2 cellular contexts compared by ENCODE assay signal in the genomic region with DNA sequence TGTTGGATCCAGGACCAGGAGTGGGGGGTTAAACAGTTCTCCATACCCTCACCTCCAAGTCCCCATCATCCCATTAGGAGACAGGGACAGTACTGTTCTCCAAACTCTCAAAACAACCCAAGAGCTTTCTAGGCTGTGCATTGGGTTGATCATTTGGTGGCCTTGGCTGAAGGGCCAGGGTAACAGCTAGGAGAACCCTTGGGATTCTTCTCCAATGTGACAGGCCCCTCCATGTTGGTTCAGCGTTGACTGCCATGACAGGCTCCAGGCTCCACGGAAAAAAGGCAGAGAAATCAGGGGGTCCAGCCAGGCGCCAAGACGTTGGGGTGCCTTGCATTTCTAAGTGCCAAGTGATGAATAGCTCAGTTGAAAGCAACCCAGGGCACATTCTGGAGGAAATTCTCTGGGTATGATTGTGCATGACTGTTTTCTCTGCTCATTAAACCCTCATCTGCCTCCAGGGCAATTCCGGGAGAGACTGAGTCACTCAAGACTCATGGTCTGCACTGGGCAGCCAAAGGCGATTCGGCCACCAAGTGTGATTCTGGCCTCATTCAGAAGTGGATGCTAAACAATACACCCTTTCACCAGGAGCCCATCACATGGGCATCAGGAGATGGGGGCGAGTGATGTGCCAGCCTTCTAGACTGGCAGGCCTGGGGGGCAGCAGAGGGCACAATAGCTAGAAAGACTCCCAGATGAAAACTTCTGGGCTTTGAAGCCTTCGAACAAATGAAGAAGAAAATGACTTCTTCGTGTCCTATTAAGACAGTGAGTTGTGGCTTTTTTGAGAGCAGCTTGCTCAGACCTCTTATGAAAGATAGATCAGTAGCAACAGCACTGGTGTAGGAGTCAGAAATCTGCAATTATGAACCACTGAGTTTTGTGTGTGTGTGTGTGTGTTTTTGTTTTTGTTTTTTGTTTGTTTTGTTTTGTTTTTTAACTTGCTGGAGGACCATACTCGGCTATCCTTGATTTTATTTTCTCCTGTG.
TF ChIP-seq lines count a peak whose summit lies in the region.

No MANE protein-coding gene starts in this region.

TF ChIP-seq in liver, 16 proteins besides CTCF, POLR2A, EP300 and RAD21 (continued from another document):
- TF ChIP-seq HNF4G (IDR thresholded peaks at IDR 0.05): no peak
- TF ChIP-seq FOXA1 (IDR thresholded peaks at IDR 0.05): no peak
- TF ChIP-seq EGR1 (IDR thresholded peaks at IDR 0.05; ENCODE audit: low read depth in 2 of 2): no peak
- no peak for TF ChIP-seq SP1 (IDR thresholded peaks at IDR 0.05)
- no peak for TF ChIP-seq YY1 (IDR thresholded peaks at IDR 0.05)
- TF ChIP-seq, protein P1, sequence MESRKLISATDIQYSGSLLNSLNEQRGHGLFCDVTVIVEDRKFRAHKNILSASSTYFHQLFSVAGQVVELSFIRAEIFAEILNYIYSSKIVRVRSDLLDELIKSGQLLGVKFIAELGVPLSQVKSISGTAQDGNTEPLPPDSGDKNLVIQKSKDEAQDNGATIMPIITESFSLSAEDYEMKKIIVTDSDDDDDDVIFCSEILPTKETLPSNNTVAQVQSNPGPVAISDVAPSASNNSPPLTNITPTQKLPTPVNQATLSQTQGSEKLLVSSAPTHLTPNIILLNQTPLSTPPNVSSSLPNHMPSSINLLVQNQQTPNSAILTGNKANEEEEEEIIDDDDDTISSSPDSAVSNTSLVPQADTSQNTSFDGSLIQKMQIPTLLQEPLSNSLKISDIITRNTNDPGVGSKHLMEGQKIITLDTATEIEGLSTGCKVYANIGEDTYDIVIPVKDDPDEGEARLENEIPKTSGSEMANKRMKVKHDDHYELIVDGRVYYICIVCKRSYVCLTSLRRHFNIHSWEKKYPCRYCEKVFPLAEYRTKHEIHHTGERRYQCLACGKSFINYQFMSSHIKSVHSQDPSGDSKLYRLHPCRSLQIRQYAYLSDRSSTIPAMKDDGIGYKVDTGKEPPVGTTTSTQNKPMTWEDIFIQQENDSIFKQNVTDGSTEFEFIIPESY (IDR thresholded peaks at IDR 0.05): no peak
- TF ChIP-seq, protein P2, sequence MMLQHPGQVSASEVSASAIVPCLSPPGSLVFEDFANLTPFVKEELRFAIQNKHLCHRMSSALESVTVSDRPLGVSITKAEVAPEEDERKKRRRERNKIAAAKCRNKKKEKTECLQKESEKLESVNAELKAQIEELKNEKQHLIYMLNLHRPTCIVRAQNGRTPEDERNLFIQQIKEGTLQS (IDR thresholded peaks at IDR 0.05): no peak
- TF ChIP-seq, protein P3, sequence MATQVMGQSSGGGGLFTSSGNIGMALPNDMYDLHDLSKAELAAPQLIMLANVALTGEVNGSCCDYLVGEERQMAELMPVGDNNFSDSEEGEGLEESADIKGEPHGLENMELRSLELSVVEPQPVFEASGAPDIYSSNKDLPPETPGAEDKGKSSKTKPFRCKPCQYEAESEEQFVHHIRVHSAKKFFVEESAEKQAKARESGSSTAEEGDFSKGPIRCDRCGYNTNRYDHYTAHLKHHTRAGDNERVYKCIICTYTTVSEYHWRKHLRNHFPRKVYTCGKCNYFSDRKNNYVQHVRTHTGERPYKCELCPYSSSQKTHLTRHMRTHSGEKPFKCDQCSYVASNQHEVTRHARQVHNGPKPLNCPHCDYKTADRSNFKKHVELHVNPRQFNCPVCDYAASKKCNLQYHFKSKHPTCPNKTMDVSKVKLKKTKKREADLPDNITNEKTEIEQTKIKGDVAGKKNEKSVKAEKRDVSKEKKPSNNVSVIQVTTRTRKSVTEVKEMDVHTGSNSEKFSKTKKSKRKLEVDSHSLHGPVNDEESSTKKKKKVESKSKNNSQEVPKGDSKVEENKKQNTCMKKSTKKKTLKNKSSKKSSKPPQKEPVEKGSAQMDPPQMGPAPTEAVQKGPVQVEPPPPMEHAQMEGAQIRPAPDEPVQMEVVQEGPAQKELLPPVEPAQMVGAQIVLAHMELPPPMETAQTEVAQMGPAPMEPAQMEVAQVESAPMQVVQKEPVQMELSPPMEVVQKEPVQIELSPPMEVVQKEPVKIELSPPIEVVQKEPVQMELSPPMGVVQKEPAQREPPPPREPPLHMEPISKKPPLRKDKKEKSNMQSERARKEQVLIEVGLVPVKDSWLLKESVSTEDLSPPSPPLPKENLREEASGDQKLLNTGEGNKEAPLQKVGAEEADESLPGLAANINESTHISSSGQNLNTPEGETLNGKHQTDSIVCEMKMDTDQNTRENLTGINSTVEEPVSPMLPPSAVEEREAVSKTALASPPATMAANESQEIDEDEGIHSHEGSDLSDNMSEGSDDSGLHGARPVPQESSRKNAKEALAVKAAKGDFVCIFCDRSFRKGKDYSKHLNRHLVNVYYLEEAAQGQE (IDR thresholded peaks at IDR 0.05): no peak

TF ChIP-seq in HepG2, 621 proteins besides CTCF, POLR2A, EP300 and RAD21 (continued from another document):
- TF ChIP-seq, protein P4, sequence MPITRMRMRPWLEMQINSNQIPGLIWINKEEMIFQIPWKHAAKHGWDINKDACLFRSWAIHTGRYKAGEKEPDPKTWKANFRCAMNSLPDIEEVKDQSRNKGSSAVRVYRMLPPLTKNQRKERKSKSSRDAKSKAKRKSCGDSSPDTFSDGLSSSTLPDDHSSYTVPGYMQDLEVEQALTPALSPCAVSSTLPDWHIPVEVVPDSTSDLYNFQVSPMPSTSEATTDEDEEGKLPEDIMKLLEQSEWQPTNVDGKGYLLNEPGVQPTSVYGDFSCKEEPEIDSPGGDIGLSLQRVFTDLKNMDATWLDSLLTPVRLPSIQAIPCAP (CRISPR knock-in tag; IDR thresholded peaks at IDR 0.05; ENCODE audit: low read depth): no peak
- TF ChIP-seq FOXP1 (IDR thresholded peaks at IDR 0.05) (no peak), FOXP1 (CRISPR knock-in tag; IDR thresholded peaks at IDR 0.05) (no peak), ZNF619 (CRISPR knock-in tag; IDR thresholded peaks at IDR 0.05) (no peak), ZKSCAN8 (CRISPR knock-in tag; IDR thresholded peaks at IDR 0.05; ENCODE audit: borderline replicate concordance) (no peak), ZBTB3 (CRISPR knock-in tag; IDR thresholded peaks at IDR 0.05; ENCODE audit: borderline replicate concordance, low read depth) (no peak), BCL6 (CRISPR knock-in tag; IDR thresholded peaks at IDR 0.05) (no peak), HIVEP1 (CRISPR knock-in tag; IDR thresholded peaks at IDR 0.05) (no peak), EHMT2 (IDR thresholded peaks at IDR 0.05; ENCODE audit: borderline replicate concordance, low read depth, low read length) (no peak), DNMT3B (CRISPR knock-in tag; conservative IDR thresholded peaks at IDR 0.05) (no peak), ZNF790 (CRISPR knock-in tag; IDR thresholded peaks at IDR 0.05; ENCODE audit: borderline replicate concordance) (no peak), KDM6A (CRISPR knock-in tag; IDR thresholded peaks at IDR 0.05; ENCODE audit: low read depth) (no peak)
- TF ChIP-seq, protein P5, sequence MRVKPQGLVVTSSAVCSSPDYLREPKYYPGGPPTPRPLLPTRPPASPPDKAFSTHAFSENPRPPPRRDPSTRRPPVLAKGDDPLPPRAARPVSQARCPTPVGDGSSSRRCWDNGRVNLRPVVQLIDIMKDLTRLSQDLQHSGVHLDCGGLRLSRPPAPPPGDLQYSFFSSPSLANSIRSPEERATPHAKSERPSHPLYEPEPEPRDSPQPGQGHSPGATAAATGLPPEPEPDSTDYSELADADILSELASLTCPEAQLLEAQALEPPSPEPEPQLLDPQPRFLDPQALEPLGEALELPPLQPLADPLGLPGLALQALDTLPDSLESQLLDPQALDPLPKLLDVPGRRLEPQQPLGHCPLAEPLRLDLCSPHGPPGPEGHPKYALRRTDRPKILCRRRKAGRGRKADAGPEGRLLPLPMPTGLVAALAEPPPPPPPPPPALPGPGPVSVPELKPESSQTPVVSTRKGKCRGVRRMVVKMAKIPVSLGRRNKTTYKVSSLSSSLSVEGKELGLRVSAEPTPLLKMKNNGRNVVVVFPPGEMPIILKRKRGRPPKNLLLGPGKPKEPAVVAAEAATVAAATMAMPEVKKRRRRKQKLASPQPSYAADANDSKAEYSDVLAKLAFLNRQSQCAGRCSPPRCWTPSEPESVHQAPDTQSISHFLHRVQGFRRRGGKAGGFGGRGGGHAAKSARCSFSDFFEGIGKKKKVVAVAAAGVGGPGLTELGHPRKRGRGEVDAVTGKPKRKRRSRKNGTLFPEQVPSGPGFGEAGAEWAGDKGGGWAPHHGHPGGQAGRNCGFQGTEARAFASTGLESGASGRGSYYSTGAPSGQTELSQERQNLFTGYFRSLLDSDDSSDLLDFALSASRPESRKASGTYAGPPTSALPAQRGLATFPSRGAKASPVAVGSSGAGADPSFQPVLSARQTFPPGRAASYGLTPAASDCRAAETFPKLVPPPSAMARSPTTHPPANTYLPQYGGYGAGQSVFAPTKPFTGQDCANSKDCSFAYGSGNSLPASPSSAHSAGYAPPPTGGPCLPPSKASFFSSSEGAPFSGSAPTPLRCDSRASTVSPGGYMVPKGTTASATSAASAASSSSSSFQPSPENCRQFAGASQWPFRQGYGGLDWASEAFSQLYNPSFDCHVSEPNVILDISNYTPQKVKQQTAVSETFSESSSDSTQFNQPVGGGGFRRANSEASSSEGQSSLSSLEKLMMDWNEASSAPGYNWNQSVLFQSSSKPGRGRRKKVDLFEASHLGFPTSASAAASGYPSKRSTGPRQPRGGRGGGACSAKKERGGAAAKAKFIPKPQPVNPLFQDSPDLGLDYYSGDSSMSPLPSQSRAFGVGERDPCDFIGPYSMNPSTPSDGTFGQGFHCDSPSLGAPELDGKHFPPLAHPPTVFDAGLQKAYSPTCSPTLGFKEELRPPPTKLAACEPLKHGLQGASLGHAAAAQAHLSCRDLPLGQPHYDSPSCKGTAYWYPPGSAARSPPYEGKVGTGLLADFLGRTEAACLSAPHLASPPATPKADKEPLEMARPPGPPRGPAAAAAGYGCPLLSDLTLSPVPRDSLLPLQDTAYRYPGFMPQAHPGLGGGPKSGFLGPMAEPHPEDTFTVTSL (CRISPR knock-in tag; IDR thresholded peaks at IDR 0.05; ENCODE audit: borderline replicate concordance): no peak
- TF ChIP-seq, protein P6, sequence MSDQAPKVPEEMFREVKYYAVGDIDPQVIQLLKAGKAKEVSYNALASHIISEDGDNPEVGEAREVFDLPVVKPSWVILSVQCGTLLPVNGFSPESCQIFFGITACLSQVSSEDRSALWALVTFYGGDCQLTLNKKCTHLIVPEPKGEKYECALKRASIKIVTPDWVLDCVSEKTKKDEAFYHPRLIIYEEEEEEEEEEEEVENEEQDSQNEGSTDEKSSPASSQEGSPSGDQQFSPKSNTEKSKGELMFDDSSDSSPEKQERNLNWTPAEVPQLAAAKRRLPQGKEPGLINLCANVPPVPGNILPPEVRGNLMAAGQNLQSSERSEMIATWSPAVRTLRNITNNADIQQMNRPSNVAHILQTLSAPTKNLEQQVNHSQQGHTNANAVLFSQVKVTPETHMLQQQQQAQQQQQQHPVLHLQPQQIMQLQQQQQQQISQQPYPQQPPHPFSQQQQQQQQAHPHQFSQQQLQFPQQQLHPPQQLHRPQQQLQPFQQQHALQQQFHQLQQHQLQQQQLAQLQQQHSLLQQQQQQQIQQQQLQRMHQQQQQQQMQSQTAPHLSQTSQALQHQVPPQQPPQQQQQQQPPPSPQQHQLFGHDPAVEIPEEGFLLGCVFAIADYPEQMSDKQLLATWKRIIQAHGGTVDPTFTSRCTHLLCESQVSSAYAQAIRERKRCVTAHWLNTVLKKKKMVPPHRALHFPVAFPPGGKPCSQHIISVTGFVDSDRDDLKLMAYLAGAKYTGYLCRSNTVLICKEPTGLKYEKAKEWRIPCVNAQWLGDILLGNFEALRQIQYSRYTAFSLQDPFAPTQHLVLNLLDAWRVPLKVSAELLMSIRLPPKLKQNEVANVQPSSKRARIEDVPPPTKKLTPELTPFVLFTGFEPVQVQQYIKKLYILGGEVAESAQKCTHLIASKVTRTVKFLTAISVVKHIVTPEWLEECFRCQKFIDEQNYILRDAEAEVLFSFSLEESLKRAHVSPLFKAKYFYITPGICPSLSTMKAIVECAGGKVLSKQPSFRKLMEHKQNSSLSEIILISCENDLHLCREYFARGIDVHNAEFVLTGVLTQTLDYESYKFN (CRISPR knock-in tag; conservative IDR thresholded peaks at IDR 0.05): no peak
- TF ChIP-seq, protein P7, sequence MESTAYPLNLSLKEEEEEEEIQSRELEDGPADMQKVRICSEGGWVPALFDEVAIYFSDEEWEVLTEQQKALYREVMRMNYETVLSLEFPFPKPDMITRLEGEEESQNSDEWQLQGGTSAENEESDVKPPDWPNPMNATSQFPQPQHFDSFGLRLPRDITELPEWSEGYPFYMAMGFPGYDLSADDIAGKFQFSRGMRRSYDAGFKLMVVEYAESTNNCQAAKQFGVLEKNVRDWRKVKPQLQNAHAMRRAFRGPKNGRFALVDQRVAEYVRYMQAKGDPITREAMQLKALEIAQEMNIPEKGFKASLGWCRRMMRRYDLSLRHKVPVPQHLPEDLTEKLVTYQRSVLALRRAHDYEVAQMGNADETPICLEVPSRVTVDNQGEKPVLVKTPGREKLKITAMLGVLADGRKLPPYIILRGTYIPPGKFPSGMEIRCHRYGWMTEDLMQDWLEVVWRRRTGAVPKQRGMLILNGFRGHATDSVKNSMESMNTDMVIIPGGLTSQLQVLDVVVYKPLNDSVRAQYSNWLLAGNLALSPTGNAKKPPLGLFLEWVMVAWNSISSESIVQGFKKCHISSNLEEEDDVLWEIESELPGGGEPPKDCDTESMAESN (CRISPR knock-in tag; conservative IDR thresholded peaks at IDR 0.05): no peak
